11 cellular contexts compared by ENCODE assay signal in genomic region chr1:8217809-8218208, GRCh38.
DNase-seq lines count a peak whose midpoint lies in the region; ATAC-seq, FAIRE-seq and TF ChIP-seq lines count a peak whose summit lies in the region.
"Had no signal": no experiment of that assay in that cellular context is flagged by ENCODE, and none has a peak within 500 bp of the region (broad histone marks: within the 10 kb centered on the region; RNA-seq: fewer than 3 reads in every experiment).

No MANE protein-coding gene starts in this region.

- no peak for FAIRE-seq in HepG2 (lab: Jason Lieb, UNC)

- WGBS in liver, result 70% methylated on average over 4 of the region's 4 CpGs
- WGBS in HepG2 (ENCODE audit: low lambda C conversion rate), result 99% methylated on average over 4 of the region's 4 CpGs

- H3K27me3 Mint-ChIP-seq in endothelial cell (ENCODE audit: unreplicated experiment), result peaks cover 8% of the 10 kb centered on the region

- H3K36me3 ChIP-seq in liver (ENCODE audit: control insufficient read depth in 4 of 4, insufficient read depth in 3 of 4, low read depth in 1 of 4, low read length in 3 of 4) (no peaks in the 10 kb centered on the region), HepG2 (replicated peaks in 1 of 2; ENCODE audit: control insufficient read depth in 1 of 2, insufficient read depth in 2 of 2, low read length in 2 of 2) (no peaks in the 10 kb centered on the region; a peak in 1 of 5 replicates), neutrophil (no peaks in the 10 kb centered on the region)

- peaks cover 10% of the 10 kb centered on the region for H3K4me1 Mint-ChIP-seq in endothelial cell (ENCODE audit: unreplicated experiment)

- no peak for ATAC-seq in HepG2
- no peak for ATAC-seq in HG02610 (IDR thresholded peaks at IDR 0.05; ENCODE audit: unreplicated experiment)
- no peak for ATAC-seq in GM21515 (IDR thresholded peaks at IDR 0.05; ENCODE audit: unreplicated experiment)

- H3K4me3 ChIP-seq in liver (ENCODE audit: low read depth in 1 of 3, low read length in 3 of 3) (peak overlapping the region; percentile 27 to 73 (median 57)), HepG2 (replicated peaks in 1 of 3; ENCODE audit: insufficient read depth in 1 of 3, low read depth in 2 of 3, low read length in 3 of 3) (no peak overlapping the region), neutrophil (ENCODE audit: low read depth in 1 of 2, low read length in 1 of 2) (peak overlapping the region; percentile 47 to 54)

- no TSS peak for BruUV-seq in HepG2 (replicated peaks; lab: Mats Ljungman, UMichigan)

- H3K9me3 ChIP-seq in liver (ENCODE audit: control insufficient read depth in 4 of 4, low read length in 3 of 4) (no peaks in the 10 kb centered on the region), HepG2 (ENCODE audit: low read length) (no peaks in the 10 kb centered on the region), neutrophil (no peaks in the 10 kb centered on the region)

- H3K79me2 ChIP-seq in HepG2 (ENCODE audit: insufficient read depth, low read length), result no peaks in the 10 kb centered on the region

- no peak for TF ChIP-seq CTCF in liver (IDR thresholded peaks at IDR 0.05; ENCODE audit: low read depth, low read length, missing input control)
- TF ChIP-seq CTCF in HepG2 (CRISPR knock-in tag; IDR thresholded peaks at IDR 0.05), result no peak
- no peak for TF ChIP-seq CTCF in endothelial cell (IDR thresholded peaks at IDR 0.05; ENCODE audit: unreplicated experiment)
- no peak for TF ChIP-seq CTCF in neutrophil (IDR thresholded peaks at IDR 0.05)

- no peak for TF ChIP-seq POLR2A in HepG2 (IDR thresholded peaks at IDR 0.05; ENCODE audit: insufficient read depth in 1 of 2, low read depth in 2 of 2, low read length in 2 of 2)

- H3K4me1 ChIP-seq in liver (ENCODE audit: control insufficient read depth in 4 of 4, insufficient read depth in 4 of 4, low read length in 3 of 4) (peaks cover 0 to 13% (median 3%) of the 10 kb centered on the region in 4 donors), HepG2 (ENCODE audit: insufficient read depth, low read length) (peaks cover 43% of the 10 kb centered on the region), neutrophil (ENCODE audit: control insufficient read depth in 1 of 2, insufficient read depth in 1 of 2, low read depth in 1 of 2, low read length in 1 of 2) (peaks cover 33 to 38% of the 10 kb centered on the region in 2 experiments)

- H3K27me3 ChIP-seq in liver (ENCODE audit: control insufficient read depth in 4 of 4, insufficient read depth in 4 of 4, low read length in 3 of 4) (no peaks in the 10 kb centered on the region), HepG2 (ENCODE audit: control insufficient read depth in 1 of 2, insufficient read depth in 2 of 2, low read length in 2 of 2) (no peaks in the 10 kb centered on the region), neutrophil (peaks cover 40% of the 10 kb centered on the region)

- H3K4me2 ChIP-seq in HepG2 (ENCODE audit: low read depth, low read length), result no peak overlapping the region

- DNase-seq in HepG2 (ENCODE audit: low spot score), result no peak
- DNase-seq in endothelial cell (ENCODE audit: low spot score), result no peak
- no peak for DNase-seq in NCI-H1092 treated with DMSO at 0.1 percent for 48 hours (lab: John Stamatoyannopoulos, UW)
- DNase-seq in GOT3 (lab: John Stamatoyannopoulos, UW), result no peak
- DNase-seq: HCEC 1CT, NCI-H1436 treated with DMSO at 0.1 percent for 48 hours had no signal

- no peak overlapping the region for H2AFZ ChIP-seq in HepG2 (ENCODE audit: low read length)

- TF ChIP-seq EP300 in HepG2 (IDR thresholded peaks at IDR 0.05; ENCODE audit: low read depth in 2 of 2, low read length in 2 of 2) (no peak), HepG2 (CRISPR knock-in tag; IDR thresholded peaks at IDR 0.05; ENCODE audit: borderline replicate concordance) (no peak)

- TF ChIP-seq RAD21 in liver (IDR thresholded peaks at IDR 0.05) (no peak), HepG2 (CRISPR knock-in tag; IDR thresholded peaks at IDR 0.05) (no peak)

- H3K27ac ChIP-seq in liver (ENCODE audit: low read depth in 1 of 2, low read length in 2 of 2) (peak overlapping the region; percentile 66 to 76), HepG2 (ENCODE audit: extremely low read length, insufficient read depth, low read length) (no peak overlapping the region), neutrophil (no peak overlapping the region)
- H3K27ac ChIP-seq: HL-60 had no signal

- no peaks in the 10 kb centered on the region for H3K9me3 Mint-ChIP-seq in endothelial cell (ENCODE audit: unreplicated experiment)

- POLR2A ChIA-PET in HepG2 (lab: Yijun Ruan, JAX), result no interaction called here

- H4K20me1 ChIP-seq in HepG2 (ENCODE audit: insufficient read depth, low read length), result no peaks in the 10 kb centered on the region

- intact Hi-C loops in HepG2 (cut with micrococcal nuclease; ENCODE audit: unreplicated experiment), result no loop called here

- CTCF ChIA-PET in HepG2 (lab: Yijun Ruan, JAX; ENCODE audit: low intra/inter-chr PET ratio, low total read pairs), result no interaction called here

- in situ Hi-C loops in HepG2 (cut with HindIII; ENCODE audit: extremely low pct_ligation_motif_present, low pct_unique_long_range_greater_than_20kb), result no loop called here

- H3K9ac ChIP-seq in liver (ENCODE audit: low read depth in 1 of 2, low read length in 2 of 2) (peak overlapping the region; percentile 22 to 68), HepG2 (ENCODE audit: insufficient read depth, low read depth, low read length) (no peak overlapping the region)

- no peaks in the 10 kb centered on the region for H3K36me3 Mint-ChIP-seq in endothelial cell (ENCODE audit: low read depth, unreplicated experiment)

- peak overlapping the region; percentile 47 for H3K4me3 Mint-ChIP-seq in endothelial cell (ENCODE audit: unreplicated experiment)

- no peak overlapping the region for H3K27ac Mint-ChIP-seq in endothelial cell (ENCODE audit: unreplicated experiment)

TF ChIP-seq in liver, 16 proteins besides CTCF, POLR2A, EP300 and RAD21:
- TF ChIP-seq REST (IDR thresholded peaks at IDR 0.05) (no peak), GABPA (IDR thresholded peaks at IDR 0.05 in 1 of 2, conservative IDR thresholded peaks at IDR 0.05 in 1 of 2) (no peak)

TF ChIP-seq in HepG2, 621 proteins besides CTCF, POLR2A, EP300 and RAD21:
- no peak for TF ChIP-seq ZNF644 (CRISPR knock-in tag; IDR thresholded peaks at IDR 0.05; ENCODE audit: low read depth)
- TF ChIP-seq ETV6 (CRISPR knock-in tag; conservative IDR thresholded peaks at IDR 0.05), result no peak
- TF ChIP-seq SMAD3 (CRISPR knock-in tag; IDR thresholded peaks at IDR 0.05), result no peak
- TF ChIP-seq ZNF709 (CRISPR knock-in tag; IDR thresholded peaks at IDR 0.05), result no peak
- no peak for TF ChIP-seq ZNF781 (CRISPR knock-in tag; IDR thresholded peaks at IDR 0.05; ENCODE audit: borderline replicate concordance, not compliant biosample characterization)
- no peak for TF ChIP-seq NFIC (IDR thresholded peaks at IDR 0.05; ENCODE audit: low read length)
- no peak for TF ChIP-seq RXRB (CRISPR knock-in tag; IDR thresholded peaks at IDR 0.05; ENCODE audit: borderline replicate concordance)
- no peak for TF ChIP-seq ZNF282 (IDR thresholded peaks at IDR 0.05; ENCODE audit: partially characterized antibody)

Comparison
In these comparisons a context has a peak if more than half of its experiments do, and no peak if none do; other contexts are left out.
1. H3K27ac ChIP-seq: peak in liver (2 of 2); none in HepG2 (single experiment) and neutrophil (single experiment).
2. H3K4me3 ChIP-seq: peak in liver (3 of 3) and neutrophil (2 of 2); none in HepG2 (0 of 3).